22 cellular contexts compared by ENCODE assay signal in the genomic region with DNA sequence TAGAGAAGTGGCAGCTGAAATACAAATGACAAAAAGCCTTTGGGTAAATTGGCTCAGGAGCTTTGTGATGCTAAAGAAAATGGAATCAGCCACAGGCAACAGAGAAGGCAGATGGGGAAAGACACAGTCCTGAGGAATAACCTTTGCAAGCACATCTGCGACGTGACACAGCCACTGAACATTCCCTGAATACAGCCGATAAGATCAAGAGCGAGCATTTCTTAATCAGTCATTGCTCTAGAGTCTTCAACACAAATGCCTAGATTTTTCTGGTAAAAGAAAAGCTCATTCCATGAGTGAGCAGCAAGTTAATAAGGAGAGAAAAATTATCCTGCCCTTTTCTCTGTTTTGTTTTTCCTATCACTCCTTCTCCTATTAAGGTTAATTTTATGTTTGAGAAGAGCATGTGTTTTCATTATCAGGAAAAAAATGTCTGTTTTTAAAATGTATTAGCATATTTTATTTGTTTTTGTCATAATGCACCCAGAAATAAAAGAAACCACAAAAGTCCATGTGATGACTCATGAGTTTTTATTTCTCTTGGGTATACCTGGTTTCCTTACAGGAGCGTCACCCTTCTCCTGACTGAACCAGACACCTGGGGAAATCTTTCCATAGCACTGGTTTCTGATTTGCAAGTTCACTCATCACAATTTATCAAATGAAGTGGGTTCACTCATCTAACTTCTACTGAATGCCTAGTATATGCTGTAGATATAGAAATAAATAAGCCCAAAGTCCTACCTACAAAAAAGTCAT. TPM values are rescaled to one million over a fixed set of nuclear protein-coding genes. Genes with fewer than 3 reads are reported as not detected.
A peak's percentile ranks its signal among the peaks of the same experiment; 100 is the strongest.
DNase-seq lines count a peak whose midpoint lies in the region; ATAC-seq, FAIRE-seq and TF ChIP-seq lines count a peak whose summit lies in the region.
"Had no signal": no experiment of that assay in that cellular context is flagged by ENCODE, and none has a peak within 500 bp of the region (broad histone marks: within the 10 kb centered on the region; RNA-seq: fewer than 3 reads in every experiment).

No MANE protein-coding gene starts in this region.

- H3K4me3 ChIP-seq in bronchial epithelial cell (ENCODE audit: low read depth, low read length), result no peak overlapping the region
- H3K4me3 ChIP-seq: lung, stomach had no signal

- H3K27me3 Mint-ChIP-seq in activated naive CD4-positive, alpha-beta T cell treated with anti-CD3 and anti-CD28 coated beads for 36 hours (ENCODE audit: low read depth), result no peaks in the 10 kb centered on the region
- H3K27me3 Mint-ChIP-seq: activated T-cell treated with anti-CD3 and anti-CD28 coated beads, Interleukin-2, amount 50 U/mL, for 24 hours; naive thymus-derived CD8-positive, alpha-beta T cell; progenitor cell of endocrine pancreas had no signal

- no peaks in the 10 kb centered on the region for H3K9me3 Mint-ChIP-seq in activated naive CD4-positive, alpha-beta T cell treated with anti-CD3 and anti-CD28 coated beads for 36 hours
- H3K9me3 Mint-ChIP-seq: activated T-cell treated with anti-CD3 and anti-CD28 coated beads, Interleukin-2, amount 50 U/mL, for 24 hours; CD8-positive, alpha-beta memory T cell; naive thymus-derived CD8-positive, alpha-beta T cell had no signal

- ATAC-seq in HG03196 (IDR thresholded peaks at IDR 0.05; ENCODE audit: unreplicated experiment) (no peak), GM21786 (IDR thresholded peaks at IDR 0.05; ENCODE audit: unreplicated experiment) (no peak)

- H3K27me3 ChIP-seq in bronchial epithelial cell (ENCODE audit: control insufficient read depth, insufficient read depth, low read length), result no peaks in the 10 kb centered on the region
- H3K27me3 ChIP-seq: stomach had no signal

- no peak for FAIRE-seq in bronchial epithelial cell (lab: Jason Lieb, UNC)
- FAIRE-seq: colon, endothelial cell of umbilical vein, G401.6, GM12891, H54 had no signal

- peak; percentile 35 for DNase-seq in activated naive CD4-positive, alpha-beta T cell treated with anti-CD3 and anti-CD28 coated beads for 36 hours
- no peak for DNase-seq in activated naive CD4-positive, alpha-beta T cell (lab: John Stamatoyannopoulos, UW)
- peak; percentile 32 for DNase-seq in OCI-M1 (lab: John Stamatoyannopoulos, UW)
- peak; percentile 83 for DNase-seq in bronchial epithelial cell (ENCODE audit: low read depth)
- peak; percentile 79 for DNase-seq in renal cortical epithelial cell (ENCODE audit: low read depth)
- DNase-seq in cerebellar cortex (ENCODE audit: low spot score), result no peak
- DNase-seq: activated CD4-positive, alpha-beta T cell treated with anti-CD3 and anti-CD28 coated beads, Interleukin-2, amount 50 U/mL, for 48 hours; amygdala; CD8-positive, alpha-beta memory T cell; naive thymus-derived CD8-positive, alpha-beta T cell; NCI-H2081; stomach had no signal

- CTCF ChIA-PET in activated naive CD4-positive, alpha-beta T cell treated with anti-CD3 and anti-CD28 coated beads for 36 hours (lab: Charles Lee), result interaction anchor here (0.6 to 4.5 kb wide), 14 partner anchors 11 to 669 kb away, joined by 3 to 56 read pairs (median 11); partner anchors contain the start of genes AMIGO2 and PCED1B

- intact Hi-C loops in activated naive CD4-positive, alpha-beta T cell treated with anti-CD3 and anti-CD28 coated beads for 36 hours (cut with micrococcal nuclease), result loop anchor here (1.0 to 5.0 kb wide), 8 partner anchors 45 to 803 kb away; partner anchors contain the start of genes AMIGO2, PCED1B and RPAP3

- peaks cover 48% of the 10 kb centered on the region for H3K4me1 Mint-ChIP-seq in activated naive CD4-positive, alpha-beta T cell treated with anti-CD3 and anti-CD28 coated beads for 36 hours (ENCODE audit: low read depth)

- no peak overlapping the region for H3K4me3 Mint-ChIP-seq in activated naive CD4-positive, alpha-beta T cell treated with anti-CD3 and anti-CD28 coated beads for 36 hours
- H3K4me3 Mint-ChIP-seq: activated T-cell treated with anti-CD3 and anti-CD28 coated beads, Interleukin-2, amount 50 U/mL, for 24 hours; CD8-positive, alpha-beta memory T cell had no signal

- TF ChIP-seq CTCF in bronchial epithelial cell (IDR thresholded peaks at IDR 0.05; ENCODE audit: insufficient read depth, low read length, severe bottlenecking), result no peak

- H3K36me3 Mint-ChIP-seq in activated naive CD4-positive, alpha-beta T cell treated with anti-CD3 and anti-CD28 coated beads for 36 hours (ENCODE audit: low read depth), result no peaks in the 10 kb centered on the region
- H3K36me3 Mint-ChIP-seq: CD8-positive, alpha-beta memory T cell; naive thymus-derived CD8-positive, alpha-beta T cell had no signal

- peak overlapping the region; percentile 43 for H3K27ac Mint-ChIP-seq in activated naive CD4-positive, alpha-beta T cell treated with anti-CD3 and anti-CD28 coated beads for 36 hours

- H3K36me3 ChIP-seq in bronchial epithelial cell (ENCODE audit: control insufficient read depth, insufficient read depth, low read length), result no peaks in the 10 kb centered on the region
- H3K36me3 ChIP-seq: stomach had no signal

RNA-seq across cellular contexts. Expression of gene PCED1B, which starts 45.4 kb away (rescaled TPM):
- 100 to 1,000 TPM; 138 to 143 TPM for total RNA-seq in activated naive CD4-positive, alpha-beta T cell treated with anti-CD3 and anti-CD28 coated beads for 36 hours
- total RNA-seq in bronchial epithelial cell (0.51 and 1.3 TPM in 2 replicates), renal cortical epithelial cell (1.6 and 3.5 TPM in 2 replicates)

RNA-seq across cellular contexts. Expression of gene AMIGO2, which starts 45.8 kb away (rescaled TPM):
- 10 to 100 TPM; 19.2 to 19.6 TPM for total RNA-seq in activated naive CD4-positive, alpha-beta T cell treated with anti-CD3 and anti-CD28 coated beads for 36 hours
- total RNA-seq in bronchial epithelial cell, result 3.7 and 61.1 TPM in 2 replicates
- total RNA-seq in renal cortical epithelial cell, result 154 and 312 TPM in 2 replicates

Comparison
In these comparisons a context has a peak if more than half of its experiments do, and no peak if none do; other contexts are left out.
1. DNase-seq: peak in activated naive CD4-positive, alpha-beta T cell treated with anti-CD3 and anti-CD28 coated beads for 36 hours (single experiment), OCI-M1 (single experiment), bronchial epithelial cell (single experiment) and renal cortical epithelial cell (single experiment); none in activated naive CD4-positive, alpha-beta T cell (0 of 4) and cerebellar cortex (single experiment).
2. RNA of gene PCED1B, which starts 45.4 kb away (total RNA-seq): 138 to 143 TPM in activated naive CD4-positive, alpha-beta T cell treated with anti-CD3 and anti-CD28 coated beads for 36 hours; 1.6 to 3.5 TPM in renal cortical epithelial cell and 0.51 to 1.3 TPM in bronchial epithelial cell; every median in the first group is over 10 times any median in the second.